1 cellular context compared by ENCODE assay signal in the genomic region with DNA sequence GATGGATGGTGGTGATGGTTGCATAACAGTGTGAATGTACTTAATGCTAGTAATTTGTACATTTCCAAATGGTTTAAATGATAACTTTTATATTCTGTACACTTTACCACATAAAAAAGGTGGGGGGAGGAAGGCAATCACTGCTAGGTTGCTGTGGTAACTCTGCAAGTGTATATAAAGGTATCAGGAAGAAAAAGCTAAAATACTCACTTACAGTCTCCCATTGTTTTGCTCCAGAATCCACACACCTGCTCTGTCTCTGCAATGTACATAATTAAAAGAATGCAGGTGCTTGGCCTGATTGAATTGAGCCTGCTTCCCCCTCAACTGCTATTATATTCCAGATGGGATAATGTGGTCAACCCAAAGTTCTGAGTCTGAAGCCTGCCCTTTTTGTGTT. TPM values are rescaled to one million over a fixed set of nuclear protein-coding genes. Genes with fewer than 3 reads are reported as not detected.
"Had no signal": no experiment of that assay in that cellular context is flagged by ENCODE, and none has a peak within 500 bp of the region (broad histone marks: within the 10 kb centered on the region; RNA-seq: fewer than 3 reads in every experiment).

No MANE protein-coding gene starts in this region.

RNA-seq across cellular contexts. Expression of gene LGALS9B, which starts 6.7 kb away (rescaled TPM):
- total RNA-seq: G401 had no signal
